Comparison of ENCODE assay signal across 3 cellular contexts in genomic region chr1:84502892-84503291, GRCh38.
TF ChIP-seq lines count a peak whose summit lies in the region.

No MANE protein-coding gene starts in this region.

TF ChIP-seq in SK-N-SH, 30 proteins besides CTCF, POLR2A, EP300 and RAD21:
- TF ChIP-seq MAX (IDR thresholded peaks at IDR 0.05; ENCODE audit: low read depth), result no peak
- TF ChIP-seq MXI1 (IDR thresholded peaks at IDR 0.05; ENCODE audit: low read depth, low read length), result peak; percentile 41; the same call in 1 of the 2 replicates
- no peak for TF ChIP-seq EZH2phosphoT487 (IDR thresholded peaks at IDR 0.05; ENCODE audit: borderline replicate concordance, low read depth)
- no peak for TF ChIP-seq CHD2 (IDR thresholded peaks at IDR 0.05; ENCODE audit: low read length, partially characterized antibody)
- TF ChIP-seq RFX5 (IDR thresholded peaks at IDR 0.05; ENCODE audit: low read length), result no peak
- 0 out of 2 replicates have a peak, but pooled peaks have one; percentile 41 for TF ChIP-seq USF1 (IDR thresholded peaks at IDR 0.05; ENCODE audit: borderline replicate concordance, low read depth)

TF ChIP-seq in SK-N-SH treated with all-trans-retinoic acid at 6 μM for 48 hours, 23 proteins besides CTCF, POLR2A, EP300 and RAD21:
- TF ChIP-seq CREB5 (CRISPR knock-in tag; IDR thresholded peaks at IDR 0.05; ENCODE audit: low read depth) (no peak), TOX (CRISPR knock-in tag; IDR thresholded peaks at IDR 0.05; ENCODE audit: borderline replicate concordance) (no peak), RARB (CRISPR knock-in tag; IDR thresholded peaks at IDR 0.05) (no peak), CSRNP3 (CRISPR knock-in tag; IDR thresholded peaks at IDR 0.05) (no peak), OSR1 (CRISPR knock-in tag; IDR thresholded peaks at IDR 0.05) (no peak), PATZ1 (CRISPR knock-in tag; IDR thresholded peaks at IDR 0.05; ENCODE audit: borderline replicate concordance) (no peak), ZC3H10 (CRISPR knock-in tag; IDR thresholded peaks at IDR 0.05) (no peak), ESRRG (CRISPR knock-in tag; IDR thresholded peaks at IDR 0.05) (no peak), TCF4 (CRISPR knock-in tag; IDR thresholded peaks at IDR 0.05; ENCODE audit: borderline replicate concordance) (no peak), ZFP30 (CRISPR knock-in tag; IDR thresholded peaks at IDR 0.05) (no peak), ARNTL (CRISPR knock-in tag; IDR thresholded peaks at IDR 0.05; ENCODE audit: borderline replicate concordance, low read depth) (no peak)

TF ChIP-seq in K562, 482 proteins besides CTCF, POLR2A, EP300 and RAD21:
- TF ChIP-seq FOSL1 (tag; conservative IDR thresholded peaks at IDR 0.05) (no peak), CBFA2T2 (conservative IDR thresholded peaks at IDR 0.05) (peak; percentile 35; the same call in 1 of the 2 replicates), SMC3 (conservative IDR thresholded peaks at IDR 0.05; ENCODE audit: insufficient read depth, low read depth, low read length) (no peak), NR2C2 (CRISPR knock-in tag; IDR thresholded peaks at IDR 0.05) (no peak), NR2C2 (tag; IDR thresholded peaks at IDR 0.05) (no peak), ZNF408 (CRISPR knock-in tag; IDR thresholded peaks at IDR 0.05; ENCODE audit: low read depth) (no peak), PURB (CRISPR knock-in tag; IDR thresholded peaks at IDR 0.05; ENCODE audit: low read depth) (no peak), SMAD1 (IDR thresholded peaks at IDR 0.05; ENCODE audit: low read depth, low read length, partially characterized antibody) (no peak), KDM2B (CRISPR knock-in tag; IDR thresholded peaks at IDR 0.05) (no peak), ZNF699 (CRISPR knock-in tag; IDR thresholded peaks at IDR 0.05; ENCODE audit: insufficient replicate concordance) (no peak), TFE3 (CRISPR knock-in tag; IDR thresholded peaks at IDR 0.05) (peak; percentile 66), RAD51 (IDR thresholded peaks at IDR 0.05; ENCODE audit: borderline replicate concordance, low read depth) (peak; percentile 64), TBP (optimal IDR thresholded peaks at IDR 0.05; ENCODE audit: low read depth, low read length) (no peak)
